ENCODE assay signal across 19 cellular contexts in the genomic region with DNA sequence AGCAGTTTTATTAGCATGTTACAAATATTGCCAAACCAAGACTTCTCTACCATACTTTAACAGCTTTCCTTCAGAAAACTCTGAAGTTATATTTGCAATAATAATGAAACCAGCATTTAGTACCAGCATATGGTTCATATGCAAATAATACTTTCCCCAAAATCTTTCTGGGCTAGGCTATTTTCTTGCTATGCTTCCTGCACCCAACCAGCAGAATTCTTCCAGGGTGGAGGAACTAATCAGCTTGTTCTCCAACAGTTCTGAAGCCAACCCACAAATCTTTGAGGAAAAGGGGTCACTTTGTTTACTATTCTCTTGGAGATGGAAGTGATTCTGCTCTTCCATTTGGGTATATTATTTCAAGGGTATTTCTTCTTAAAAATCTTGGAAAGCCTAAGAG.
"Had no signal": no experiment of that assay in that cellular context is flagged by ENCODE, and none has a peak within 500 bp of the region (broad histone marks: within the 10 kb centered on the region; RNA-seq: fewer than 3 reads in every experiment).

No MANE protein-coding gene starts in this region.

- H3K4me1 ChIP-seq: neural progenitor cell had no signal

- H3K27ac ChIP-seq: epithelial cell of prostate, neural progenitor cell, suprapubic skin, transverse colon had no signal

- ATAC-seq: activated CD4-positive, alpha-beta T cell treated with anti-CD3 and anti-CD28 coated beads for 36 hours; activated T-cell treated with anti-CD3 and anti-CD28 coated beads, Interleukin-2, amount 50 U/mL, for 4 hours; naive thymus-derived CD4-positive, alpha-beta T cell; WTC11 had no signal

- H3K27me3 ChIP-seq: neural progenitor cell, suprapubic skin, transverse colon had no signal

- DNase-seq: activated CD4-positive, alpha-beta T cell treated with anti-CD3 and anti-CD28 coated beads for 36 hours; activated CD4-positive, alpha-beta T cell treated with anti-CD3 and anti-CD28 coated beads, Interleukin-2, amount 50 U/mL, for 48 hours; activated CD8-positive, alpha-beta memory T cell treated with anti-CD3 and anti-CD28 coated beads, Interleukin-2, amount 50 U/mL, for 48 hours; activated naive CD4-positive, alpha-beta T cell; activated naive CD8-positive, alpha-beta T cell treated with anti-CD3 and anti-CD28 coated beads for 36 hours; activated T-cell treated with anti-CD3 and anti-CD28 coated beads, Interleukin-2, amount 50 U/mL, for 4 hours; amniotic stem cell; cerebellar nuclear complex; cortex of kidney; foreskin fibroblast; kidney; naive thymus-derived CD4-positive, alpha-beta T cell; T1000; transverse colon had no signal

- H3K36me3 ChIP-seq: neural progenitor cell, suprapubic skin, transverse colon had no signal

- H3K4me2 ChIP-seq: neural progenitor cell had no signal

- H3K4me3 ChIP-seq: lung, neural progenitor cell, suprapubic skin, transverse colon had no signal

- H2AFZ ChIP-seq: neural progenitor cell had no signal

- H3K9ac ChIP-seq: neural progenitor cell had no signal

- H3K9me3 ChIP-seq: suprapubic skin had no signal
